In genomic region chr1:12244078-12244477, GRCh38 we compare ENCODE assay signal across 9 cellular contexts. TPM values are rescaled to one million over a fixed set of nuclear protein-coding genes. Genes with fewer than 3 reads are reported as not detected.
DNase-seq lines count a peak whose midpoint lies in the region; ATAC-seq and TF ChIP-seq lines count a peak whose summit lies in the region.
"Had no signal": no experiment of that assay in that cellular context is flagged by ENCODE, and none has a peak within 500 bp of the region (broad histone marks: within the 10 kb centered on the region; RNA-seq: fewer than 3 reads in every experiment).

No MANE protein-coding gene starts in this region.

- in situ Hi-C loops in astrocyte of the cerebellum (cut with HindIII; ENCODE audit: low sequenced_read_pairs): no loop called here

- no peaks in the 10 kb centered on the region for H3K27me3 ChIP-seq in lung (ENCODE audit: control insufficient read depth, insufficient read depth)

- DNase-seq in DMS 273 (lab: John Stamatoyannopoulos, UW; ENCODE audit: unreplicated experiment) (peak; percentile 44), DMS 273 treated with DMSO at 0.1 percent for 48 hours (lab: John Stamatoyannopoulos, UW) (no peak), HEK293T (ENCODE audit: extremely low spot score) (peak; percentile 37), astrocyte of the cerebellum (ENCODE audit: low read depth) (no peak), lung (ENCODE audit: low spot score) (no peak), anterior cingulate cortex (lab: John Stamatoyannopoulos, UW) (no peak), NK-92 (lab: John Stamatoyannopoulos, UW; ENCODE audit: unreplicated experiment) (no peak)
- DNase-seq: substantia nigra had no signal

- no peaks in the 10 kb centered on the region for H3K9me3 ChIP-seq in lung (ENCODE audit: control insufficient read depth in 2 of 2, insufficient read depth in 1 of 2, low read length in 1 of 2)

- H3K4me3 ChIP-seq in astrocyte of the cerebellum (ENCODE audit: low read depth, low read length) (no peak overlapping the region), lung (no peak overlapping the region)

- CTCF ChIA-PET in HEK293T (lab: Yijun Ruan, JAX): interaction anchor here (0.6 kb wide), 1 partner anchor 138 kb away, joined by 4 read pairs; no protein-coding TSS in a partner anchor

- peaks cover 0 to 1% of the 10 kb centered on the region in 2 donors for H3K4me1 ChIP-seq in lung (ENCODE audit: control insufficient read depth in 2 of 2, insufficient read depth in 2 of 2, low read length in 2 of 2)

- POLR2A ChIA-PET in HEK293T (lab: Yijun Ruan, JAX): no interaction called here

- peaks cover 19 to 37% of the 10 kb centered on the region in 2 donors for H3K36me3 ChIP-seq in lung (ENCODE audit: control insufficient read depth in 2 of 2, insufficient read depth in 2 of 2, low read length in 2 of 2)

- no peak for ATAC-seq in lung (ENCODE audit: insufficient read depth, low FRiP score)
- no peak for ATAC-seq in HG03175 (IDR thresholded peaks at IDR 0.05; ENCODE audit: unreplicated experiment)

- 69 to 78% methylated on average over 2 of the region's 2 CpGs for WGBS in lung, 2 donors

- H3K27ac ChIP-seq in lung (ENCODE audit: low read depth in 1 of 2, low read length in 1 of 2): no peak overlapping the region

- TF ChIP-seq CTCF in astrocyte of the cerebellum (IDR thresholded peaks at IDR 0.05; ENCODE audit: low read depth, low read length, missing control alignments) (peak; percentile 54), lung (IDR thresholded peaks at IDR 0.05; ENCODE audit: control extremely low read depth, extremely low read depth) (peak; percentile 6)

TF ChIP-seq in HEK293T, 16 proteins besides CTCF, POLR2A, EP300 and RAD21:
- TF ChIP-seq FOXM1 (IDR thresholded peaks at IDR 0.05; ENCODE audit: borderline replicate concordance): no peak
- no peak for TF ChIP-seq NFRKB (IDR thresholded peaks at IDR 0.05)
- no peak for TF ChIP-seq CTBP1 (IDR thresholded peaks at IDR 0.05; ENCODE audit: borderline replicate concordance)
- no peak for TF ChIP-seq PKNOX1 (IDR thresholded peaks at IDR 0.05)
- TF ChIP-seq ARNT (IDR thresholded peaks at IDR 0.05): no peak
- no peak for TF ChIP-seq FOXA1 (IDR thresholded peaks at IDR 0.05)
- no peak for TF ChIP-seq SP1 (IDR thresholded peaks at IDR 0.05)
- TF ChIP-seq TARDBP (IDR thresholded peaks at IDR 0.05): no peak
- no peak for TF ChIP-seq SUZ12 (IDR thresholded peaks at IDR 0.05)
- no peak for TF ChIP-seq FOXK2 (IDR thresholded peaks at IDR 0.05)
- TF ChIP-seq ZNF384 (IDR thresholded peaks at IDR 0.05): no peak
- TF ChIP-seq L3MBTL2 (conservative IDR thresholded peaks at IDR 0.05): no peak
- no peak for TF ChIP-seq LEF1 (IDR thresholded peaks at IDR 0.05; ENCODE audit: borderline replicate concordance)
- no peak for TF ChIP-seq HDGF (IDR thresholded peaks at IDR 0.05; ENCODE audit: borderline replicate concordance)
- no peak for TF ChIP-seq ELF4 (IDR thresholded peaks at IDR 0.05)
- TF ChIP-seq BHLHE40 (IDR thresholded peaks at IDR 0.05; ENCODE audit: borderline replicate concordance): no peak

RNA-seq across cellular contexts. Expression of gene VPS13D, which starts 14.2 kb away (rescaled TPM):
- total RNA-seq in lung: 10 to 100 TPM; 55.3 to 76.0 TPM
- polyA plus RNA-seq in lung: 10 to 100 TPM; 18.4 to 19.7 TPM

Comparison
In these comparisons a context has a peak if more than half of its experiments do, and no peak if none do; other contexts are left out.
1. DNase-seq: peak in DMS 273 (single experiment) and HEK293T (single experiment); none in DMS 273 treated with DMSO at 0.1 percent for 48 hours (single experiment), astrocyte of the cerebellum (single experiment), lung (single experiment), anterior cingulate cortex (0 of 58) and NK-92 (single experiment).